In the genomic region with DNA sequence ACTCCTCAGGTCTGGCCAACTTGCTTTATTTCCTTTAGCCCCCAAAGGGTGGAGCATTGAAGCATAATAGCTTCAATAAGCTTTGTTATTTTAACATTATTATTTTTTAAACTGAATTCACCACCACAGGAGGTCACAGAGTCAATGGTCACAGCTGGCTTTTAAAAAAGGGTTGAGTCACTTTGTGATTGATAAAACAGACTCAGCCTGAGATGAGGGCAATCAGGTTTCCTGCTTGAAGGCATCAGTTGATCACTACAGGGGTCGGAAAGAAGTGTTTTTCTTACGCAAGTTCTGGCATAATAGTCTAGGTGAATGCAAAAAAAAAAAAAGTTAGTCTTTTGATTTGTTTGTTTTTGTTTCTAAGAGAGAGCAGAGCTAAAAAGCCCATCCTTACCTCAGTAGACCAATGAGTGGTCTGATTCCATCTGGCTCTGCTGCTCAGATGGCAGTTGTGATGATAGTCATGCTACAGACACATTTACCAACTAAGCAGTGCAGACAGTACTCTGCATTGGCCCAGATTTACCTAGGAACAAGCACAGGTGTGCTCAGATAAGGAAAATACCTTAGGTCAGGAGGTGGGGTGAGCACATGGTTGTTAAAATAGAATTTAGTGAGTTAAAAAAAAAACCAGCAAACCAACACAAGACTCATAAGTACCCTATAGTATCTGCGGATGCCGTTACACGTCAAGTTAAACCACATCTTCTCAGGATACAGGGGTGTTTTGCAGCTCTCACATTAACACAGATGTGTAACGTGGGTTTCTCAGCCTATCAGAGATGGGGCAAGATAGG, we compare ENCODE assay signal across 8 cellular contexts. TPM values are rescaled to one million over a fixed set of nuclear protein-coding genes. Genes with fewer than 3 reads are reported as not detected.
DNase-seq lines count a peak whose midpoint lies in the region; ATAC-seq, FAIRE-seq and TF ChIP-seq lines count a peak whose summit lies in the region.

No MANE protein-coding gene starts in this region.

- dilution Hi-C loops in endothelial cell of umbilical vein (cut with MboI; ENCODE audit: extremely low pct_ligation_motif_present, low sequenced_read_pairs), result no loop called here

- no peaks in the 10 kb centered on the region for H3K27me3 Mint-ChIP-seq in activated CD4-positive, alpha-beta T cell treated with anti-CD3 and anti-CD28 coated beads for 36 hours

- peaks cover 24% of the 10 kb centered on the region for H3K4me1 Mint-ChIP-seq in activated CD4-positive, alpha-beta T cell treated with anti-CD3 and anti-CD28 coated beads for 36 hours

- DNase-seq in activated CD4-positive, alpha-beta T cell treated with anti-CD3 and anti-CD28 coated beads for 36 hours, result peak; percentile 43
- DNase-seq in activated CD4-positive, alpha-beta T cell treated with anti-CD3 and anti-CD28 coated beads for 1 hour, result no peak
- no peak for DNase-seq in MG63
- no peak for DNase-seq in endothelial cell of umbilical vein (ENCODE audit: low read depth, low spot score)
- peak in 4 of 6 experiments; percentile 27 to 84 (median 78) for DNase-seq in stimulated activated naive CD4-positive, alpha-beta T cell (lab: John Stamatoyannopoulos, UW)
- DNase-seq in LoVo (ENCODE audit: low spot score), result no peak
- no peak for DNase-seq in H7
- no peak for DNase-seq in inferior parietal cortex (ENCODE audit: extremely low spot score)

- H3K4me2 ChIP-seq in endothelial cell of umbilical vein (ENCODE audit: insufficient read depth, low read length), result peak overlapping the region; percentile 46

- peaks cover 12% of the 10 kb centered on the region for H3K36me3 Mint-ChIP-seq in activated CD4-positive, alpha-beta T cell treated with anti-CD3 and anti-CD28 coated beads for 36 hours (ENCODE audit: low read depth)

- TF ChIP-seq POLR2A in endothelial cell of umbilical vein (IDR thresholded peaks at IDR 0.05; ENCODE audit: low read depth, low read length), result no peak

- H3K27me3 ChIP-seq in MG63 (no peaks in the 10 kb centered on the region), endothelial cell of umbilical vein (ENCODE audit: control insufficient read depth in 2 of 2, insufficient read depth in 2 of 2, low read length in 2 of 2) (no peaks in the 10 kb centered on the region), H7 (ENCODE audit: control insufficient read depth, insufficient read depth, low read length) (no peaks in the 10 kb centered on the region; the same call in 1 of the 2 replicates)

- H3K4me3 ChIP-seq in MG63, result peak overlapping the region; percentile 26; the same call in 1 of the 2 replicates
- H3K4me3 ChIP-seq in endothelial cell of umbilical vein (replicated peaks in 1 of 3; ENCODE audit: insufficient read depth in 1 of 3, low read depth in 1 of 3, low read length in 3 of 3), result peak overlapping the region in 1 of 3 experiments; percentile 29
- no peak overlapping the region for H3K4me3 ChIP-seq in H7 (ENCODE audit: insufficient read depth, low read depth, low read length)

- CTCF ChIA-PET in activated CD4-positive, alpha-beta T cell treated with anti-CD3 and anti-CD28 coated beads for 36 hours (lab: Charles Lee), result interaction anchor here (0.5 to 2.6 kb wide), 14 partner anchors 9 to 882 kb away, joined by 3 to 14 read pairs (median 3); partner anchors contain the start of gene TIGIT
- CTCF ChIA-PET in endothelial cell of umbilical vein (lab: Charles Lee), result interaction anchor here (1.2 to 3.3 kb wide), 5 partner anchors 8 to 91 kb away, joined by 3 to 15 read pairs (median 8); no protein-coding TSS in a partner anchor

- H3K27ac ChIP-seq in endothelial cell of umbilical vein (ENCODE audit: insufficient read depth, low read depth, low read length), result peak overlapping the region; percentile 70

- H3K9me3 ChIP-seq in MG63, result no peaks in the 10 kb centered on the region
- H3K9me3 ChIP-seq in endothelial cell of umbilical vein (replicated peaks; ENCODE audit: control insufficient read depth, insufficient read depth, low read length), result no peaks in the 10 kb centered on the region

- H3K27ac Mint-ChIP-seq in activated CD4-positive, alpha-beta T cell treated with anti-CD3 and anti-CD28 coated beads for 36 hours, result no peak overlapping the region

- intact Hi-C loops in activated CD4-positive, alpha-beta T cell treated with anti-CD3 and anti-CD28 coated beads for 36 hours (cut with DNase I, micrococcal nuclease), result loop anchor here (1.0 to 10.0 kb wide), 17 partner anchors 9 to 1568 kb away; partner anchors contain the start of genes CCDC191 (in 2 of the 2), NAA50 (in 2 of the 2), QTRT2 (in 2 of the 2) and ATP6V1A (in 1 of the 2)
- intact Hi-C loops in endothelial cell of umbilical vein (cut with micrococcal nuclease), result loop anchor here (1.0 to 10.0 kb wide), 3 partner anchors 9 to 1440 kb away; no protein-coding TSS in a partner anchor

- no peaks in the 10 kb centered on the region for H3K36me3 ChIP-seq in MG63
- no peaks in the 10 kb centered on the region for H3K36me3 ChIP-seq in endothelial cell of umbilical vein (ENCODE audit: control insufficient read depth in 2 of 2, extremely low read depth in 1 of 2, insufficient read depth in 2 of 2, low read length in 2 of 2)
- H3K36me3 ChIP-seq in H7 (replicated peaks; ENCODE audit: control insufficient read depth, insufficient read depth, low read length), result no peaks in the 10 kb centered on the region

- FAIRE-seq in endothelial cell of umbilical vein (lab: Jason Lieb, UNC), result no peak

- H3K9ac ChIP-seq in endothelial cell of umbilical vein (replicated peaks; ENCODE audit: extremely low read depth, insufficient read depth, low read length), result peak overlapping the region; percentile 64

- peak; percentile 49 for ATAC-seq in activated CD4-positive, alpha-beta T cell treated with anti-CD3 and anti-CD28 coated beads for 36 hours

- peak overlapping the region; percentile 35 for H2AFZ ChIP-seq in endothelial cell of umbilical vein (ENCODE audit: low read depth, low read length)

- peaks cover 47% of the 10 kb centered on the region for H3K4me1 ChIP-seq in endothelial cell of umbilical vein (ENCODE audit: control insufficient read depth, extremely low read depth, insufficient read depth, low read length)

- TF ChIP-seq CTCF in endothelial cell of umbilical vein (IDR thresholded peaks at IDR 0.05; ENCODE audit: extremely low read depth in 1 of 2, insufficient read depth in 1 of 2, low read depth in 1 of 2, low read length in 2 of 2), result no peak

- H4K20me1 ChIP-seq in endothelial cell of umbilical vein (replicated peaks; ENCODE audit: control insufficient read depth, extremely low read depth, insufficient read depth, low read length), result no peaks in the 10 kb centered on the region

- H3K9me3 Mint-ChIP-seq in activated CD4-positive, alpha-beta T cell treated with anti-CD3 and anti-CD28 coated beads for 36 hours (ENCODE audit: low read depth), result peaks cover 2% of the 10 kb centered on the region

- no peaks in the 10 kb centered on the region for H3K79me2 ChIP-seq in endothelial cell of umbilical vein (ENCODE audit: control insufficient read depth, insufficient read depth, low read length)

- POLR2A ChIA-PET in activated CD4-positive, alpha-beta T cell treated with anti-CD3 and anti-CD28 coated beads for 36 hours (lab: Charles Lee), result interaction anchor here (0.6 to 3.1 kb wide), 11 partner anchors 8 to 1689 kb away, joined by 3 to 34 read pairs (median 5); no protein-coding TSS in a partner anchor
- POLR2A ChIA-PET in endothelial cell of umbilical vein (lab: Charles Lee), result interaction anchor here (0.7 kb wide), 2 partner anchors 9 to 143 kb away, joined by 3 to 4 read pairs; no protein-coding TSS in a partner anchor

- no peaks in the 10 kb centered on the region for H3K9me1 ChIP-seq in endothelial cell of umbilical vein (replicated peaks; ENCODE audit: control insufficient read depth, extremely low read depth, insufficient read depth, low read length)

- no peak overlapping the region for H3K4me3 Mint-ChIP-seq in activated CD4-positive, alpha-beta T cell treated with anti-CD3 and anti-CD28 coated beads for 36 hours

- BruUV-seq in endothelial cell of umbilical vein (replicated peaks; lab: Mats Ljungman, UMichigan), result TSS peak; percentile 82

TF ChIP-seq in endothelial cell of umbilical vein, 7 proteins besides CTCF, POLR2A, EP300 and RAD21 (continues in another document):
- no peak for TF ChIP-seq EZH2 (IDR thresholded peaks at IDR 0.05; ENCODE audit: borderline replicate concordance, low read depth, low read length, severe bottlenecking)
- no peak for TF ChIP-seq GATA2 (IDR thresholded peaks at IDR 0.05; ENCODE audit: insufficient read depth, insufficient read length, low read depth, low read length)
- peak; percentile 13 for TF ChIP-seq POLR2AphosphoS5 (IDR thresholded peaks at IDR 0.05; ENCODE audit: insufficient read depth, low read depth, low read length)
- no peak for TF ChIP-seq MYC (IDR thresholded peaks at IDR 0.05; ENCODE audit: low read depth, low read length)

RNA-seq across cellular contexts. Expression of gene ZNF80, which starts 22.6 kb away (rescaled TPM):
- total RNA-seq in activated CD4-positive, alpha-beta T cell treated with anti-CD3 and anti-CD28 coated beads for 36 hours, result under 1 TPM; 0.23 to 0.27 TPM
- total RNA-seq in MG63 (2014; rRNA removed; shearing (Covaris generic); ENCODE audit: low replicate concordance), result not detected in 2 replicates
- total RNA-seq in endothelial cell of umbilical vein, result not detected in 2 replicates
- polyA plus RNA-seq in endothelial cell of umbilical vein, result not detected in 2 replicates
- not detected in 2 replicates for polyA plus RNA-seq in endothelial cell of umbilical vein (2011; cell fraction: cytosol; rRNA removed)
- polyA plus RNA-seq in endothelial cell of umbilical vein (2011; cell fraction: nucleus; rRNA removed), result not detected in 2 replicates
- not detected in 2 replicates for polyA plus RNA-seq in endothelial cell of umbilical vein (2012)
- polyA minus RNA-seq in endothelial cell of umbilical vein, result not detected in 2 replicates
- polyA minus RNA-seq in endothelial cell of umbilical vein (2011; cell fraction: cytosol; rRNA and poly(A)+ RNA removed), result not detected
- not detected in 2 replicates for polyA minus RNA-seq in endothelial cell of umbilical vein (2011; cell fraction: nucleus; rRNA and poly(A)+ RNA removed)
- total RNA-seq in H7 (2014; rRNA removed; shearing (Covaris generic)), result not detected in 2 replicates

RNA-seq across cellular contexts. Expression of gene DRD3, which starts 35.9 kb away (rescaled TPM):
- total RNA-seq in activated CD4-positive, alpha-beta T cell treated with anti-CD3 and anti-CD28 coated beads for 36 hours, result not detected
- not detected in 2 replicates for total RNA-seq in MG63 (2014; rRNA removed; shearing (Covaris generic); ENCODE audit: low replicate concordance)
- not detected in 2 replicates for total RNA-seq in endothelial cell of umbilical vein
- not detected in 2 replicates for polyA plus RNA-seq in endothelial cell of umbilical vein
- polyA plus RNA-seq in endothelial cell of umbilical vein (2011; cell fraction: cytosol; rRNA removed), result not detected in 2 replicates
- not detected in 2 replicates for polyA plus RNA-seq in endothelial cell of umbilical vein (2011; cell fraction: nucleus; rRNA removed)
- not detected in 2 replicates for polyA plus RNA-seq in endothelial cell of umbilical vein (2012)
- not detected in 2 replicates for polyA minus RNA-seq in endothelial cell of umbilical vein
- not detected for polyA minus RNA-seq in endothelial cell of umbilical vein (2011; cell fraction: cytosol; rRNA and poly(A)+ RNA removed)
- polyA minus RNA-seq in endothelial cell of umbilical vein (2011; cell fraction: nucleus; rRNA and poly(A)+ RNA removed), result not detected in 2 replicates
- not detected in 2 replicates for total RNA-seq in H7 (2014; rRNA removed; shearing (Covaris generic))

Comparison
In these comparisons a context has a peak if more than half of its experiments do, and no peak if none do; other contexts are left out.
1. DNase-seq: peak in activated CD4-positive, alpha-beta T cell treated with anti-CD3 and anti-CD28 coated beads for 36 hours (single experiment) and stimulated activated naive CD4-positive, alpha-beta T cell (4 of 6); none in activated CD4-positive, alpha-beta T cell treated with anti-CD3 and anti-CD28 coated beads for 1 hour (single experiment), MG63 (single experiment), endothelial cell of umbilical vein (single experiment), LoVo (single experiment), H7 (single experiment) and inferior parietal cortex (single experiment).